ENCODE assay signal across 8 cellular contexts in the genomic region with DNA sequence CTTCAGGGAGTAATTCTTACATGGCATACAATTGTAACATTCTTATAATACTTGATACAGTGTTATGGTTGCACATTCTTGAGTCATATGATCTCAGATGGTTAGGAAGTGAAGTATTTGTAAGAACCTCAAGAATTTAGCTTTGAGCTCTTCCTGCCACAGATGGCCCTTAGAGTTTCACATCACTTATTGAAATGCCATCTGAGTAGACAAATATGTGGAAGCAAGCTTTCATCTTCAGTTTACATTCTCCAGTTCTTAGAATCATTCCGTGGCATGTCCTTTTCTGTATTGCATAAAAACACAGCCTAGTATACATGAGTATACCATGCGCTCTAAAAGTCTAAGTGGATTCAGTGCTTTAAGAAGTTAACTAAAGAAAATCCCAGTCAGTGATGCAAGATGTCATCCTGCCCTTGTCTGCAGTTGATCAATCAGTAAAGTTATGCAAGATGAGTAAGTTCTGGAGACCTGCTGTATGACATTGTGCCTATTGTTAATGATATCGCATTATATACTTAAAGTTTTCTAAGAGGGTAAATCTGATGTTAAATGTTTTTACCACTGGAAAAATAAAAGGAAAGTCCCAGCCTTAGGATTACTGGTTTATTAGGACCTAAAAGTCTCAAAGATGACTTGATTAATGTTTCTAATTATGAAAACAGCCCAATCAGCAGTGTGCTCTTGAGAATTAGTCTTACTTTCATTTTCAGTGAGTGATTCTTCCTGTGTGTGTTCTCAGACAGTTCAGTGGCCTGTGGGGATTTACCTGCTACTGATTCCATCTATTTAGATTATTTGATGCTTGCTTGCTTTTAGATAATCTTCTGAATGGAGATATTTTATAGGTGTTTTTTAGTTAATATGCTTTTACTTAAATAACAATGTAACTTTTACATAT. TPM values are rescaled to one million over a fixed set of nuclear protein-coding genes. Genes with fewer than 3 reads are reported as not detected.
DNase-seq lines count a peak whose midpoint lies in the region; ATAC-seq and TF ChIP-seq lines count a peak whose summit lies in the region.

No MANE protein-coding gene starts in this region.

- ATAC-seq in right lobe of liver: peak; percentile 57 to 70 (median 58)

- DNase-seq in DMS79 treated with DMSO at 0.1 percent for 48 hours (lab: John Stamatoyannopoulos, UW) (peak; percentile 2), DMS79 (lab: John Stamatoyannopoulos, UW) (no peak), H4 (ENCODE audit: low spot score) (peak; percentile 96), MG63 (peak; percentile 39), amniotic stem cell (lab: John Stamatoyannopoulos, UW) (peak; percentile 77), right lobe of liver (no peak), NCI-H146 (lab: John Stamatoyannopoulos, UW) (no peak), NCI-H345 treated with DMSO at 0.1 percent for 48 hours (lab: John Stamatoyannopoulos, UW; ENCODE audit: unreplicated experiment) (no peak)

- no peaks in the 10 kb centered on the region for H3K9me3 ChIP-seq in MG63
- no peaks in the 10 kb centered on the region for H3K9me3 ChIP-seq in right lobe of liver

- H3K4me1 ChIP-seq in right lobe of liver: peaks cover 0 to 28% (median 8%) of the 10 kb centered on the region in 4 donors

- H3K4me3 ChIP-seq in MG63 (peak overlapping the region; percentile 24), right lobe of liver (peak overlapping the region in 2 of 3 donors; percentile 9 to 37)

- no peak for TF ChIP-seq POLR2A in right lobe of liver (IDR thresholded peaks at IDR 0.05)

- 23% methylated on average over 3 of the region's 3 CpGs for WGBS in right lobe of liver (ENCODE audit: insufficient coverage, low coverage, low lambda C conversion rate, missing lambda C conversion rate)

- H3K36me3 ChIP-seq in MG63: peaks cover 74% of the 10 kb centered on the region
- peaks cover 0 to 2% (median 0%) of the 10 kb centered on the region in 4 donors for H3K36me3 ChIP-seq in right lobe of liver

- intact Hi-C loops in right lobe of liver (cut with DNase I): no loop called here

- H3K27me3 ChIP-seq in MG63 (no peaks in the 10 kb centered on the region), right lobe of liver (no peaks in the 10 kb centered on the region)

- H3K27ac ChIP-seq in right lobe of liver: peak overlapping the region; percentile 40 to 83 (median 81)

- TF ChIP-seq CTCF in right lobe of liver (IDR thresholded peaks at IDR 0.05): no peak

RNA-seq across cellular contexts. Expression of gene RHOBTB3, which starts 29.4 kb away (rescaled TPM):
- total RNA-seq in H4 (2014; rRNA removed; shearing (Covaris generic)): 105 and 134 TPM in 2 replicates
- 74.7 and 99.2 TPM in 2 replicates for total RNA-seq in MG63 (2014; rRNA removed; shearing (Covaris generic); ENCODE audit: low replicate concordance)
- 10 to 100 TPM; 24.1 to 49.1 (median 38.9) TPM for total RNA-seq in right lobe of liver

Comparison
In these comparisons a context has a peak if more than half of its experiments do, and no peak if none do; other contexts are left out.
1. DNase-seq: peak in DMS79 treated with DMSO at 0.1 percent for 48 hours (single experiment), H4 (single experiment), MG63 (single experiment) and amniotic stem cell (single experiment); none in DMS79 (single experiment), right lobe of liver (0 of 3), NCI-H146 (single experiment) and NCI-H345 treated with DMSO at 0.1 percent for 48 hours (single experiment).